ENCODE assay signal across 13 cellular contexts in the genomic region with DNA sequence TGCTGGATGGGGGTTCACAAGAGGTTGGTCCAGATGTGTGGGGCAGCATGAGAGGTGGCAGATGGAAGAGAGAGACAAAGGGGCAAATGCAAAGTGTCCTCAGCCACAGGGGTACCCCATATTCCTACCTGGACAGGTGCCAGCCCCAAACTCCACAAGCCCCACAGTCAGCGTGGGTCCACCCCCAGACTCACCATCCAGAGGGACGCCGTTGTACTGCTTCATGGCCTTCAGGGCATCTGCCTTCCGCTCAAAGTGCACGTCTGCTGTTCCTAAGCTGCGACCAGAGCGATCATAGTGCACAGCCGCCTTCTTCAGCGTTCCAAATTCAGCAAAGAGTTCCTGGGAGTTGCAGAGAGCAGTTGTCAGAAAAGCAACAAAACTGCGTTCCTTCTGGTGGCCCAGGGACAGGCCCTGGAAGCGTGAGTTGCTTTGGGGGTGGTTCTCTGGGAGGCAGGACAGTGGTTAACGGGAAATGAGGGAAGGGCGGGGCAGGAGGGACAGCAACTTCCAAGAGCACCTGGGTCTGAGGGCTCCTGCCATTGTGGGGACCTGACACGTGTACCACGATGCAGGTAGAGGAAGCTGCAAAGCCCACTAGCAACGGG. TPM values are rescaled to one million over a fixed set of nuclear protein-coding genes. Genes with fewer than 3 reads are reported as not detected.
DNase-seq lines count a peak whose midpoint lies in the region; ATAC-seq, FAIRE-seq and TF ChIP-seq lines count a peak whose summit lies in the region.
"Had no signal": no experiment of that assay in that cellular context is flagged by ENCODE, and none has a peak within 500 bp of the region (broad histone marks: within the 10 kb centered on the region; RNA-seq: fewer than 3 reads in every experiment).

No MANE protein-coding gene starts in this region.

- no peaks in the 10 kb centered on the region for H3K9me3 Mint-ChIP-seq in CD4-positive, alpha-beta T cell
- no peaks in the 10 kb centered on the region for H3K9me3 Mint-ChIP-seq in activated T-helper 2 cell treated with anti-CD3 and anti-CD28 coated beads, Interferon-gamma antibody, Interleukin-2, Interleukin-4, amounts not matched to agents 10 μg/mL and 5 μg/mL and 100 μg/mL, durations not matched to agents 14 hours and 24 hours and 36 hours
- H3K9me3 Mint-ChIP-seq in nephron: no peaks in the 10 kb centered on the region

- H3K36me3 Mint-ChIP-seq in CD4-positive, alpha-beta T cell (ENCODE audit: low read depth): peaks cover 69% of the 10 kb centered on the region
- peaks cover 68% of the 10 kb centered on the region for H3K36me3 Mint-ChIP-seq in activated T-helper 2 cell treated with anti-CD3 and anti-CD28 coated beads, Interferon-gamma antibody, Interleukin-2, Interleukin-4, amounts not matched to agents 10 μg/mL and 5 μg/mL and 100 μg/mL, durations not matched to agents 14 hours and 24 hours and 36 hours (ENCODE audit: low read depth)
- peaks cover 44% of the 10 kb centered on the region for H3K36me3 Mint-ChIP-seq in nephron (ENCODE audit: low read depth)

- no peak for TF ChIP-seq POLR2A in HCT116 (IDR thresholded peaks at IDR 0.05; ENCODE audit: borderline replicate concordance, extremely low read depth, insufficient read depth, insufficient read length)
- no peak for TF ChIP-seq POLR2A in H54 (IDR thresholded peaks at IDR 0.05; ENCODE audit: low read depth, low read length)

- ATAC-seq in CD4-positive, alpha-beta T cell (ENCODE audit: poor library complexity): no peak
- no peak for ATAC-seq in HCT116

- BruUV-seq in HCT116 (replicated peaks; lab: Mats Ljungman, UMichigan): no TSS peak

- no peak overlapping the region; a peak in 1 of 4 replicates for H3K4me3 ChIP-seq in HCT116 (replicated peaks in 1 of 2; ENCODE audit: low read depth in 1 of 2, low read length in 2 of 2)
- H3K4me3 ChIP-seq: thoracic aorta had no signal

- H3K9me3 ChIP-seq in CD4-positive, alpha-beta T cell (ENCODE audit: control insufficient read depth, low read length): no peaks in the 10 kb centered on the region
- no peaks in the 10 kb centered on the region for H3K9me3 ChIP-seq in HCT116 (ENCODE audit: control insufficient read depth in 1 of 2, insufficient read depth in 1 of 2, low read depth in 1 of 2, low read length in 2 of 2)
- H3K9me3 ChIP-seq: thoracic aorta had no signal

- H4K20me1 ChIP-seq in HCT116 (ENCODE audit: insufficient read depth): peaks cover 7% of the 10 kb centered on the region; the same call in 1 of the 2 replicates

- H3K9me2 ChIP-seq in HCT116 (ENCODE audit: insufficient read depth): no peaks in the 10 kb centered on the region

- intact Hi-C loops in CD4-positive, alpha-beta T cell (cut with DNase I, micrococcal nuclease): no loop called here
- intact Hi-C loops in HCT116 (cut with micrococcal nuclease): no loop called here
- intact Hi-C loops in activated T-helper 2 cell treated with anti-CD3 and anti-CD28 coated beads, Interferon-gamma antibody, Interleukin-2, Interleukin-4, amounts not matched to agents 10 μg/mL and 5 μg/mL and 100 μg/mL, durations not matched to agents 14 hours and 24 hours and 36 hours (cut with micrococcal nuclease): no loop called here

- peaks cover 40 to 66% of the 10 kb centered on the region in 2 experiments for H3K36me3 ChIP-seq in HCT116 (ENCODE audit: control insufficient read depth in 1 of 2, insufficient read depth in 2 of 2, low read length in 2 of 2)

- CTCF ChIA-PET in CD4-positive, alpha-beta T cell (lab: Charles Lee): no interaction called here
- CTCF ChIA-PET in HCT116 (lab: Charles Lee): no interaction called here

- no peaks in the 10 kb centered on the region for H3K27me3 ChIP-seq in CD4-positive, alpha-beta T cell (ENCODE audit: control insufficient read depth, insufficient read depth, low read length)
- no peaks in the 10 kb centered on the region for H3K27me3 ChIP-seq in HCT116 (ENCODE audit: insufficient read depth, low read length)

- RAD21 ChIA-PET in HCT116 (lab: Charles Lee; ENCODE audit: low non-redundant PET in 1 of 2, low total read pairs in 2 of 2, uncharacterized antibody in 2 of 2, unreplicated experiment in 2 of 2): no interaction called here

- peaks cover 10% of the 10 kb centered on the region for H3K4me1 Mint-ChIP-seq in CD4-positive, alpha-beta T cell (ENCODE audit: low read depth)
- peaks cover 18% of the 10 kb centered on the region for H3K4me1 Mint-ChIP-seq in activated T-helper 2 cell treated with anti-CD3 and anti-CD28 coated beads, Interferon-gamma antibody, Interleukin-2, Interleukin-4, amounts not matched to agents 10 μg/mL and 5 μg/mL and 100 μg/mL, durations not matched to agents 14 hours and 24 hours and 36 hours (ENCODE audit: low read depth)
- peaks cover 4% of the 10 kb centered on the region for H3K4me1 Mint-ChIP-seq in nephron

- H3K79me2 ChIP-seq in HCT116 (ENCODE audit: insufficient read depth, low read length): peaks cover 92% of the 10 kb centered on the region

- peak overlapping the region; percentile 92 for H3K4me2 ChIP-seq in HCT116 (ENCODE audit: low read length)

- no peak for FAIRE-seq in H54 (lab: Jason Lieb, UNC)

- no peak overlapping the region for H3K27ac ChIP-seq in CD4-positive, alpha-beta T cell (ENCODE audit: low read depth, low read length)
- H3K27ac ChIP-seq in HCT116 (ENCODE audit: low read depth, low read length): peak overlapping the region; percentile 97
- H3K27ac ChIP-seq: epithelial cell of prostate, thoracic aorta had no signal

- peak overlapping the region; percentile 95; the same call in 1 of the 2 replicates for H3K9ac ChIP-seq in HCT116 (ENCODE audit: low read length)

- H3K27me3 Mint-ChIP-seq in CD4-positive, alpha-beta T cell: no peaks in the 10 kb centered on the region
- no peaks in the 10 kb centered on the region for H3K27me3 Mint-ChIP-seq in activated T-helper 2 cell treated with anti-CD3 and anti-CD28 coated beads, Interferon-gamma antibody, Interleukin-2, Interleukin-4, amounts not matched to agents 10 μg/mL and 5 μg/mL and 100 μg/mL, durations not matched to agents 14 hours and 24 hours and 36 hours (ENCODE audit: low read depth)
- no peaks in the 10 kb centered on the region for H3K27me3 Mint-ChIP-seq in nephron (ENCODE audit: low read depth)

- DNase-seq in CD4-positive, alpha-beta T cell: peak in 1 of 10 experiments; percentile 4
- DNase-seq in HCT116 (ENCODE audit: low read depth, low spot score): no peak
- DNase-seq in activated T-helper 2 cell treated with anti-CD3 and anti-CD28 coated beads, Interferon-gamma antibody, Interleukin-2, Interleukin-4, amounts not matched to agents 10 μg/mL and 5 μg/mL and 100 μg/mL, durations not matched to agents 14 hours and 24 hours and 36 hours (ENCODE audit: low spot score): no peak
- no peak for DNase-seq in NCI-H187 (lab: John Stamatoyannopoulos, UW)
- no peak for DNase-seq in NCI-H1436 (lab: John Stamatoyannopoulos, UW)
- DNase-seq in H54 (ENCODE audit: insufficient read length, low spot score): no peak
- no peak for DNase-seq in NCI-H82 (lab: John Stamatoyannopoulos, UW)
- DNase-seq: DMS 273 treated with DMSO at 0.1 percent for 48 hours, NCI-H2029 had no signal

- POLR2A ChIA-PET in CD4-positive, alpha-beta T cell (lab: Charles Lee): no interaction called here
- POLR2A ChIA-PET in HCT116 (lab: Charles Lee): no interaction called here

- peak overlapping the region; percentile 83 for H3K4me3 Mint-ChIP-seq in CD4-positive, alpha-beta T cell
- H3K4me3 Mint-ChIP-seq in activated T-helper 2 cell treated with anti-CD3 and anti-CD28 coated beads, Interferon-gamma antibody, Interleukin-2, Interleukin-4, amounts not matched to agents 10 μg/mL and 5 μg/mL and 100 μg/mL, durations not matched to agents 14 hours and 24 hours and 36 hours (ENCODE audit: low read depth): peak overlapping the region; percentile 88
- peak overlapping the region; percentile 83 to 87 (median 85) for H3K4me3 Mint-ChIP-seq in nephron

- TF ChIP-seq RAD21 in HCT116 (IDR thresholded peaks at IDR 0.05; ENCODE audit: low read depth): no peak

- H3K27ac Mint-ChIP-seq in CD4-positive, alpha-beta T cell: peak overlapping the region; percentile 40
- peak overlapping the region; percentile 85 for H3K27ac Mint-ChIP-seq in activated T-helper 2 cell treated with anti-CD3 and anti-CD28 coated beads, Interferon-gamma antibody, Interleukin-2, Interleukin-4, amounts not matched to agents 10 μg/mL and 5 μg/mL and 100 μg/mL, durations not matched to agents 14 hours and 24 hours and 36 hours
- peak overlapping the region in 2 of 3 experiments; percentile 24 to 41 for H3K27ac Mint-ChIP-seq in nephron

- peaks cover 15 to 34% of the 10 kb centered on the region in 2 experiments for H3K4me1 ChIP-seq in HCT116 (ENCODE audit: control insufficient read depth in 1 of 2, insufficient read depth in 2 of 2, low read length in 2 of 2)

- no peak for TF ChIP-seq CTCF in CD4-positive, alpha-beta T cell (IDR thresholded peaks at IDR 0.05)
- TF ChIP-seq CTCF in HCT116 (IDR thresholded peaks at IDR 0.05 in 2 of 3, conservative IDR thresholded peaks at IDR 0.05 in 1 of 3; ENCODE audit: borderline replicate concordance in 1 of 3, insufficient read depth in 1 of 3, low read depth in 2 of 3, low read length in 2 of 3) (no peak), nephron (IDR thresholded peaks at IDR 0.05; ENCODE audit: unreplicated experiment in 3 of 3) (no peak)

- no peak overlapping the region for H2AFZ ChIP-seq in HCT116 (ENCODE audit: low read depth, low read length, poor library complexity, severe bottlenecking)

RNA-seq across cellular contexts. Expression of gene ALYREF, which starts 2.3 kb away (rescaled TPM):
- total RNA-seq in CD4-positive, alpha-beta T cell: 100 to 1,000 TPM in 1 of 2 experiments, 10 to 100 TPM in 1; 93.3 to 101 TPM
- total RNA-seq in HCT116 (2021; ENCODE audit: unreplicated experiment): 280 TPM
- polyA plus RNA-seq in HCT116 (2012): 200 and 207 TPM in 2 replicates
- 237 and 240 TPM in 2 replicates for total RNA-seq in activated T-helper 2 cell treated with anti-CD3 and anti-CD28 coated beads, Interferon-gamma antibody, Interleukin-2, Interleukin-4, amounts not matched to agents 10 μg/mL and 5 μg/mL and 100 μg/mL, durations not matched to agents 14 hours and 24 hours and 36 hours

RNA-seq across cellular contexts. Expression of gene ANAPC11, which starts 2.4 kb away (rescaled TPM):
- 10 to 100 TPM; 27.9 to 28.9 TPM for total RNA-seq in CD4-positive, alpha-beta T cell
- 208 TPM for total RNA-seq in HCT116 (2021; ENCODE audit: unreplicated experiment)
- polyA plus RNA-seq in HCT116 (2012): 367 and 443 TPM in 2 replicates
- 108 and 119 TPM in 2 replicates for total RNA-seq in activated T-helper 2 cell treated with anti-CD3 and anti-CD28 coated beads, Interferon-gamma antibody, Interleukin-2, Interleukin-4, amounts not matched to agents 10 μg/mL and 5 μg/mL and 100 μg/mL, durations not matched to agents 14 hours and 24 hours and 36 hours

RNA-seq across cellular contexts. Expression of gene NPB, which starts 12.9 kb away (rescaled TPM):
- total RNA-seq in CD4-positive, alpha-beta T cell: under 1 TPM in 1 of 2 experiments, not detected in 1; 0.20 TPM
- 1.2 TPM for total RNA-seq in HCT116 (2021; ENCODE audit: unreplicated experiment)
- polyA plus RNA-seq in HCT116 (2012): 0.56 and 0.90 TPM in 2 replicates
- 0.28 and 0.39 TPM in 2 replicates for total RNA-seq in activated T-helper 2 cell treated with anti-CD3 and anti-CD28 coated beads, Interferon-gamma antibody, Interleukin-2, Interleukin-4, amounts not matched to agents 10 μg/mL and 5 μg/mL and 100 μg/mL, durations not matched to agents 14 hours and 24 hours and 36 hours
- total RNA-seq: lung microvascular endothelial cell had no signal

RNA-seq across cellular contexts. Expression of gene ARHGDIA, which starts 18.0 kb away (rescaled TPM):
- total RNA-seq in CD4-positive, alpha-beta T cell: 100 to 1,000 TPM; 706 to 715 TPM
- 554 TPM for total RNA-seq in HCT116 (2021; ENCODE audit: unreplicated experiment)
- 393 and 453 TPM in 2 replicates for polyA plus RNA-seq in HCT116 (2012)
- total RNA-seq in activated T-helper 2 cell treated with anti-CD3 and anti-CD28 coated beads, Interferon-gamma antibody, Interleukin-2, Interleukin-4, amounts not matched to agents 10 μg/mL and 5 μg/mL and 100 μg/mL, durations not matched to agents 14 hours and 24 hours and 36 hours: 713 and 715 TPM in 2 replicates

RNA-seq across cellular contexts. Expression of gene PCYT2, which starts 22.1 kb away (rescaled TPM):
- 10 to 100 TPM; 18.7 to 18.9 TPM for total RNA-seq in CD4-positive, alpha-beta T cell
- total RNA-seq in HCT116 (2021; ENCODE audit: unreplicated experiment): 51.5 TPM
- polyA plus RNA-seq in HCT116 (2012): 44.1 and 45.7 TPM in 2 replicates
- total RNA-seq in activated T-helper 2 cell treated with anti-CD3 and anti-CD28 coated beads, Interferon-gamma antibody, Interleukin-2, Interleukin-4, amounts not matched to agents 10 μg/mL and 5 μg/mL and 100 μg/mL, durations not matched to agents 14 hours and 24 hours and 36 hours: 51.5 and 51.7 TPM in 2 replicates

Comparison
In these comparisons a context has a peak if more than half of its experiments do, and no peak if none do; other contexts are left out.
1. H3K27ac Mint-ChIP-seq: peak in every context shown above with its lines; median percentile 85 in activated T-helper 2 cell treated with anti-CD3 and anti-CD28 coated beads, Interferon-gamma antibody, Interleukin-2, Interleukin-4, amounts not matched to agents 10 μg/mL and 5 μg/mL and 100 μg/mL, durations not matched to agents 14 hours and 24 hours and 36 hours; 40 in CD4-positive, alpha-beta T cell; 32 in nephron.